ENCODE assay signal across 1 cellular context in genomic region chr2:151729837-151730236, GRCh38.
TF ChIP-seq lines count a peak whose summit lies in the region.

No MANE protein-coding gene starts in this region.

TF ChIP-seq in H1, 55 proteins besides CTCF, POLR2A, EP300 and RAD21:
- no peak for TF ChIP-seq ZNF274 (IDR thresholded peaks at IDR 0.05; ENCODE audit: borderline replicate concordance, extremely low read depth, low read length)
- TF ChIP-seq GABPA (IDR thresholded peaks at IDR 0.05; ENCODE audit: borderline replicate concordance, insufficient read depth, low read length), result no peak
- TF ChIP-seq RFX5 (IDR thresholded peaks at IDR 0.05; ENCODE audit: borderline replicate concordance, low read depth, low read length), result no peak
- no peak for TF ChIP-seq CBX8 (IDR thresholded peaks at IDR 0.05; ENCODE audit: borderline replicate concordance, low read depth, low read length)
- no peak for TF ChIP-seq JUND (IDR thresholded peaks at IDR 0.05; ENCODE audit: low read length)
- TF ChIP-seq, protein P1, sequence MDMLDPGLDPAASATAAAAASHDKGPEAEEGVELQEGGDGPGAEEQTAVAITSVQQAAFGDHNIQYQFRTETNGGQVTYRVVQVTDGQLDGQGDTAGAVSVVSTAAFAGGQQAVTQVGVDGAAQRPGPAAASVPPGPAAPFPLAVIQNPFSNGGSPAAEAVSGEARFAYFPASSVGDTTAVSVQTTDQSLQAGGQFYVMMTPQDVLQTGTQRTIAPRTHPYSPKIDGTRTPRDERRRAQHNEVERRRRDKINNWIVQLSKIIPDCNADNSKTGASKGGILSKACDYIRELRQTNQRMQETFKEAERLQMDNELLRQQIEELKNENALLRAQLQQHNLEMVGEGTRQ (IDR thresholded peaks at IDR 0.05; ENCODE audit: low read length), result no peak
- TF ChIP-seq TCF12 (IDR thresholded peaks at IDR 0.05; ENCODE audit: low read depth, low read length), result no peak
- TF ChIP-seq NRF1 (IDR thresholded peaks at IDR 0.05; ENCODE audit: low read depth, low read length), result no peak
- no peak for TF ChIP-seq BCL11A (IDR thresholded peaks at IDR 0.05; ENCODE audit: low read depth in 2 of 2, low read length in 2 of 2)
- no peak for TF ChIP-seq RXRA (IDR thresholded peaks at IDR 0.05; ENCODE audit: insufficient read depth, low read depth, low read length)
- no peak for TF ChIP-seq CREB1 (IDR thresholded peaks at IDR 0.05)
- no peak for TF ChIP-seq JUN (IDR thresholded peaks at IDR 0.05; ENCODE audit: low read depth, low read length)
- no peak for TF ChIP-seq KDM4A (IDR thresholded peaks at IDR 0.05; ENCODE audit: low read depth, low read length, severe bottlenecking)
- TF ChIP-seq, protein P2, sequence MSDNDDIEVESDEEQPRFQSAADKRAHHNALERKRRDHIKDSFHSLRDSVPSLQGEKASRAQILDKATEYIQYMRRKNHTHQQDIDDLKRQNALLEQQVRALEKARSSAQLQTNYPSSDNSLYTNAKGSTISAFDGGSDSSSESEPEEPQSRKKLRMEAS (IDR thresholded peaks at IDR 0.05), result no peak
- no peak for TF ChIP-seq PHF8 (conservative IDR thresholded peaks at IDR 0.05; ENCODE audit: low read depth, low read length)
- TF ChIP-seq, protein P3, sequence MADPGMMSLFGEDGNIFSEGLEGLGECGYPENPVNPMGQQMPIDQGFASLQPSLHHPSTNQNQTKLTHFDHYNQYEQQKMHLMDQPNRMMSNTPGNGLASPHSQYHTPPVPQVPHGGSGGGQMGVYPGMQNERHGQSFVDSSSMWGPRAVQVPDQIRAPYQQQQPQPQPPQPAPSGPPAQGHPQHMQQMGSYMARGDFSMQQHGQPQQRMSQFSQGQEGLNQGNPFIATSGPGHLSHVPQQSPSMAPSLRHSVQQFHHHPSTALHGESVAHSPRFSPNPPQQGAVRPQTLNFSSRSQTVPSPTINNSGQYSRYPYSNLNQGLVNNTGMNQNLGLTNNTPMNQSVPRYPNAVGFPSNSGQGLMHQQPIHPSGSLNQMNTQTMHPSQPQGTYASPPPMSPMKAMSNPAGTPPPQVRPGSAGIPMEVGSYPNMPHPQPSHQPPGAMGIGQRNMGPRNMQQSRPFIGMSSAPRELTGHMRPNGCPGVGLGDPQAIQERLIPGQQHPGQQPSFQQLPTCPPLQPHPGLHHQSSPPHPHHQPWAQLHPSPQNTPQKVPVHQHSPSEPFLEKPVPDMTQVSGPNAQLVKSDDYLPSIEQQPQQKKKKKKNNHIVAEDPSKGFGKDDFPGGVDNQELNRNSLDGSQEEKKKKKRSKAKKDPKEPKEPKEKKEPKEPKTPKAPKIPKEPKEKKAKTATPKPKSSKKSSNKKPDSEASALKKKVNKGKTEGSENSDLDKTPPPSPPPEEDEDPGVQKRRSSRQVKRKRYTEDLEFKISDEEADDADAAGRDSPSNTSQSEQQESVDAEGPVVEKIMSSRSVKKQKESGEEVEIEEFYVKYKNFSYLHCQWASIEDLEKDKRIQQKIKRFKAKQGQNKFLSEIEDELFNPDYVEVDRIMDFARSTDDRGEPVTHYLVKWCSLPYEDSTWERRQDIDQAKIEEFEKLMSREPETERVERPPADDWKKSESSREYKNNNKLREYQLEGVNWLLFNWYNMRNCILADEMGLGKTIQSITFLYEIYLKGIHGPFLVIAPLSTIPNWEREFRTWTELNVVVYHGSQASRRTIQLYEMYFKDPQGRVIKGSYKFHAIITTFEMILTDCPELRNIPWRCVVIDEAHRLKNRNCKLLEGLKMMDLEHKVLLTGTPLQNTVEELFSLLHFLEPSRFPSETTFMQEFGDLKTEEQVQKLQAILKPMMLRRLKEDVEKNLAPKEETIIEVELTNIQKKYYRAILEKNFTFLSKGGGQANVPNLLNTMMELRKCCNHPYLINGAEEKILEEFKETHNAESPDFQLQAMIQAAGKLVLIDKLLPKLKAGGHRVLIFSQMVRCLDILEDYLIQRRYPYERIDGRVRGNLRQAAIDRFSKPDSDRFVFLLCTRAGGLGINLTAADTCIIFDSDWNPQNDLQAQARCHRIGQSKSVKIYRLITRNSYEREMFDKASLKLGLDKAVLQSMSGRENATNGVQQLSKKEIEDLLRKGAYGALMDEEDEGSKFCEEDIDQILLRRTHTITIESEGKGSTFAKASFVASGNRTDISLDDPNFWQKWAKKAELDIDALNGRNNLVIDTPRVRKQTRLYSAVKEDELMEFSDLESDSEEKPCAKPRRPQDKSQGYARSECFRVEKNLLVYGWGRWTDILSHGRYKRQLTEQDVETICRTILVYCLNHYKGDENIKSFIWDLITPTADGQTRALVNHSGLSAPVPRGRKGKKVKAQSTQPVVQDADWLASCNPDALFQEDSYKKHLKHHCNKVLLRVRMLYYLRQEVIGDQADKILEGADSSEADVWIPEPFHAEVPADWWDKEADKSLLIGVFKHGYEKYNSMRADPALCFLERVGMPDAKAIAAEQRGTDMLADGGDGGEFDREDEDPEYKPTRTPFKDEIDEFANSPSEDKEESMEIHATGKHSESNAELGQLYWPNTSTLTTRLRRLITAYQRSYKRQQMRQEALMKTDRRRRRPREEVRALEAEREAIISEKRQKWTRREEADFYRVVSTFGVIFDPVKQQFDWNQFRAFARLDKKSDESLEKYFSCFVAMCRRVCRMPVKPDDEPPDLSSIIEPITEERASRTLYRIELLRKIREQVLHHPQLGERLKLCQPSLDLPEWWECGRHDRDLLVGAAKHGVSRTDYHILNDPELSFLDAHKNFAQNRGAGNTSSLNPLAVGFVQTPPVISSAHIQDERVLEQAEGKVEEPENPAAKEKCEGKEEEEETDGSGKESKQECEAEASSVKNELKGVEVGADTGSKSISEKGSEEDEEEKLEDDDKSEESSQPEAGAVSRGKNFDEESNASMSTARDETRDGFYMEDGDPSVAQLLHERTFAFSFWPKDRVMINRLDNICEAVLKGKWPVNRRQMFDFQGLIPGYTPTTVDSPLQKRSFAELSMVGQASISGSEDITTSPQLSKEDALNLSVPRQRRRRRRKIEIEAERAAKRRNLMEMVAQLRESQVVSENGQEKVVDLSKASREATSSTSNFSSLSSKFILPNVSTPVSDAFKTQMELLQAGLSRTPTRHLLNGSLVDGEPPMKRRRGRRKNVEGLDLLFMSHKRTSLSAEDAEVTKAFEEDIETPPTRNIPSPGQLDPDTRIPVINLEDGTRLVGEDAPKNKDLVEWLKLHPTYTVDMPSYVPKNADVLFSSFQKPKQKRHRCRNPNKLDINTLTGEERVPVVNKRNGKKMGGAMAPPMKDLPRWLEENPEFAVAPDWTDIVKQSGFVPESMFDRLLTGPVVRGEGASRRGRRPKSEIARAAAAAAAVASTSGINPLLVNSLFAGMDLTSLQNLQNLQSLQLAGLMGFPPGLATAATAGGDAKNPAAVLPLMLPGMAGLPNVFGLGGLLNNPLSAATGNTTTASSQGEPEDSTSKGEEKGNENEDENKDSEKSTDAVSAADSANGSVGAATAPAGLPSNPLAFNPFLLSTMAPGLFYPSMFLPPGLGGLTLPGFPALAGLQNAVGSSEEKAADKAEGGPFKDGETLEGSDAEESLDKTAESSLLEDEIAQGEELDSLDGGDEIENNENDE (IDR thresholded peaks at IDR 0.05; ENCODE audit: insufficient replicate concordance, low read length), result no peak
- no peak for TF ChIP-seq SUZ12 (IDR thresholded peaks at IDR 0.05; ENCODE audit: low read length)
- no peak for TF ChIP-seq CTBP2 (IDR thresholded peaks at IDR 0.05; ENCODE audit: borderline replicate concordance, insufficient read depth, insufficient read length, low read length)
- TF ChIP-seq SIN3A (conservative IDR thresholded peaks at IDR 0.05 in 1 of 2, IDR thresholded peaks at IDR 0.05 in 1 of 2; ENCODE audit: low read depth in 1 of 2, low read length in 2 of 2), result no peak
